1 cellular context compared by ENCODE assay signal in the genomic region with DNA sequence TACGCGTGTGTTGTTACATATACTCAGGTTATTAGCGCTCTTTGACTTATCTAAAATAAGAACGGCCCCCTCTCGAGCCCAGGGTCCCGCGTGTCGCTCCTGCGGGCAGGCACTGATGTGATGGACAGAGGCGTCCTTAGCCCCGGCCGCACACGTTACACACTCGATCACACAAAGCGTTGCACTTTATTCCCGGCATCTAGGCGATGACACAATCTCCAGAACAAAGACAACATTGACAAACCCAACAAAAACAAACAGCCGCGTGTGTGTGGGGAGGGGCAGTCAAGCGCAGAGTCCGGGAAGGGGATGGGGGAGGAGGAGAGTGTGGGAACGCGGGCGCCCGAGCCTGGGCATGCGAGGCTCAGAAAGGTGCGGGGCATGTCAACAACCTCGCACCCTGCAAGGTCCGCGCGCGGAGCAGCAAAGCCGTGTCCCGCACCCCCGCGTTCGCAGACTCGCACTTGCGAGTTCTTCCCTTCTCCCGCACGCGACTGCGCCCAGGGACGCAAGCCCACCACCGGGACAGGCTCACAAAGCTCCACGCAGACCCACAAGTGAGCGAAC.
TF ChIP-seq lines count a peak whose summit lies in the region.

No MANE protein-coding gene starts in this region.

TF ChIP-seq in HepG2, 621 proteins besides CTCF, POLR2A, EP300 and RAD21 (continues in another document):
- TF ChIP-seq GPN1 (CRISPR knock-in tag; IDR thresholded peaks at IDR 0.05; ENCODE audit: borderline replicate concordance) (no peak), STAG1 (CRISPR knock-in tag; IDR thresholded peaks at IDR 0.05) (0 out of 2 replicates have a peak, but pooled peaks have one; percentile 2), ARHGAP35 (CRISPR knock-in tag; IDR thresholded peaks at IDR 0.05; ENCODE audit: borderline replicate concordance) (0 out of 2 replicates have a peak, but pooled peaks have one; percentile 54), KLF15 (CRISPR knock-in tag; IDR thresholded peaks at IDR 0.05; ENCODE audit: borderline replicate concordance) (peak; percentile 84), KDM4B (CRISPR knock-in tag; IDR thresholded peaks at IDR 0.05) (peak; percentile 84; the same call in 1 of the 2 replicates), SMARCC2 (IDR thresholded peaks at IDR 0.05) (no peak), FOXO1 (CRISPR knock-in tag; IDR thresholded peaks at IDR 0.05) (peak; percentile 97), ZNF558 (CRISPR knock-in tag; IDR thresholded peaks at IDR 0.05; ENCODE audit: borderline replicate concordance) (no peak; the same call in 1 of the 2 replicates), ZFP37 (CRISPR knock-in tag; IDR thresholded peaks at IDR 0.05; ENCODE audit: borderline replicate concordance) (peak; percentile 61; the same call in 1 of the 2 replicates), ZNF709 (CRISPR knock-in tag; IDR thresholded peaks at IDR 0.05) (no peak; the same call in 1 of the 2 replicates), ZFP41 (CRISPR knock-in tag; IDR thresholded peaks at IDR 0.05; ENCODE audit: borderline replicate concordance) (no peak), ZBTB49 (CRISPR knock-in tag; IDR thresholded peaks at IDR 0.05; ENCODE audit: borderline replicate concordance) (peak; percentile 87; the same call in 1 of the 2 replicates), ZNF503 (CRISPR knock-in tag; IDR thresholded peaks at IDR 0.05) (peak; percentile 88), THAP11 (CRISPR knock-in tag; IDR thresholded peaks at IDR 0.05) (peak; percentile 64), SAP130 (CRISPR knock-in tag; IDR thresholded peaks at IDR 0.05; ENCODE audit: low read depth) (peak; percentile 98), IKZF1 (IDR thresholded peaks at IDR 0.05) (no peak), PTBP1 (IDR thresholded peaks at IDR 0.05; ENCODE audit: low read depth, low read length, poor library complexity, severe bottlenecking) (peak; percentile 72), ZNF816 (CRISPR knock-in tag; IDR thresholded peaks at IDR 0.05; ENCODE audit: borderline replicate concordance) (peak; percentile 48), ZNF672 (CRISPR knock-in tag; IDR thresholded peaks at IDR 0.05) (0 out of 2 replicates have a peak, but pooled peaks have one; percentile 64), CCDC6 (CRISPR knock-in tag; IDR thresholded peaks at IDR 0.05) (no peak), SNAPC2 (CRISPR knock-in tag; IDR thresholded peaks at IDR 0.05) (peak; percentile 28; the same call in 1 of the 2 replicates), CEBPB (IDR thresholded peaks at IDR 0.05; ENCODE audit: borderline replicate concordance, low read depth, low read length) (peak; percentile 98), MAZ (IDR thresholded peaks at IDR 0.05; ENCODE audit: borderline replicate concordance, low read depth, low read length) (peak; percentile 93), MAZ (CRISPR knock-in tag; IDR thresholded peaks at IDR 0.05; ENCODE audit: low read depth) (peak; percentile 74; the same call in 1 of the 2 replicates), MTERF4 (CRISPR knock-in tag; IDR thresholded peaks at IDR 0.05) (0 out of 2 replicates have a peak, but pooled peaks have one; percentile 46), PHF5A (CRISPR knock-in tag; IDR thresholded peaks at IDR 0.05; ENCODE audit: low read depth, unreplicated experiment) (no peak), ZNF333 (CRISPR knock-in tag; IDR thresholded peaks at IDR 0.05; ENCODE audit: borderline replicate concordance) (peak; percentile 80), NR2F6 (IDR thresholded peaks at IDR 0.05) (peak; percentile 87), NR2F6 (CRISPR knock-in tag; IDR thresholded peaks at IDR 0.05) (peak; percentile 93), POLR2G (IDR thresholded peaks at IDR 0.05; ENCODE audit: low read depth, low read length) (peak; percentile 94), GATAD1 (CRISPR knock-in tag; IDR thresholded peaks at IDR 0.05) (peak; percentile 75), ARID2 (CRISPR knock-in tag; IDR thresholded peaks at IDR 0.05; ENCODE audit: borderline replicate concordance) (peak; percentile 76; the same call in 1 of the 2 replicates), FOXA3 (CRISPR knock-in tag; IDR thresholded peaks at IDR 0.05) (peak; percentile 96), U2AF2 (IDR thresholded peaks at IDR 0.05; ENCODE audit: low read depth, low read length) (0 out of 2 replicates have a peak, but pooled peaks have one; percentile 22)
- TF ChIP-seq, protein P1, sequence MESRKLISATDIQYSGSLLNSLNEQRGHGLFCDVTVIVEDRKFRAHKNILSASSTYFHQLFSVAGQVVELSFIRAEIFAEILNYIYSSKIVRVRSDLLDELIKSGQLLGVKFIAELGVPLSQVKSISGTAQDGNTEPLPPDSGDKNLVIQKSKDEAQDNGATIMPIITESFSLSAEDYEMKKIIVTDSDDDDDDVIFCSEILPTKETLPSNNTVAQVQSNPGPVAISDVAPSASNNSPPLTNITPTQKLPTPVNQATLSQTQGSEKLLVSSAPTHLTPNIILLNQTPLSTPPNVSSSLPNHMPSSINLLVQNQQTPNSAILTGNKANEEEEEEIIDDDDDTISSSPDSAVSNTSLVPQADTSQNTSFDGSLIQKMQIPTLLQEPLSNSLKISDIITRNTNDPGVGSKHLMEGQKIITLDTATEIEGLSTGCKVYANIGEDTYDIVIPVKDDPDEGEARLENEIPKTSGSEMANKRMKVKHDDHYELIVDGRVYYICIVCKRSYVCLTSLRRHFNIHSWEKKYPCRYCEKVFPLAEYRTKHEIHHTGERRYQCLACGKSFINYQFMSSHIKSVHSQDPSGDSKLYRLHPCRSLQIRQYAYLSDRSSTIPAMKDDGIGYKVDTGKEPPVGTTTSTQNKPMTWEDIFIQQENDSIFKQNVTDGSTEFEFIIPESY (CRISPR knock-in tag; IDR thresholded peaks at IDR 0.05), result peak; percentile 79
- TF ChIP-seq, protein P2, sequence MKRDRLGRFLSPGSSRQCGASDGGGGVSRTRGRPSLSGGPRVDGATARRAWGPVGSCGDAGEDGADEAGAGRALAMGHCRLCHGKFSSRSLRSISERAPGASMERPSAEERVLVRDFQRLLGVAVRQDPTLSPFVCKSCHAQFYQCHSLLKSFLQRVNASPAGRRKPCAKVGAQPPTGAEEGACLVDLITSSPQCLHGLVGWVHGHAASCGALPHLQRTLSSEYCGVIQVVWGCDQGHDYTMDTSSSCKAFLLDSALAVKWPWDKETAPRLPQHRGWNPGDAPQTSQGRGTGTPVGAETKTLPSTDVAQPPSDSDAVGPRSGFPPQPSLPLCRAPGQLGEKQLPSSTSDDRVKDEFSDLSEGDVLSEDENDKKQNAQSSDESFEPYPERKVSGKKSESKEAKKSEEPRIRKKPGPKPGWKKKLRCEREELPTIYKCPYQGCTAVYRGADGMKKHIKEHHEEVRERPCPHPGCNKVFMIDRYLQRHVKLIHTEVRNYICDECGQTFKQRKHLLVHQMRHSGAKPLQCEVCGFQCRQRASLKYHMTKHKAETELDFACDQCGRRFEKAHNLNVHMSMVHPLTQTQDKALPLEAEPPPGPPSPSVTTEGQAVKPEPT (CRISPR knock-in tag; IDR thresholded peaks at IDR 0.05; ENCODE audit: low read depth), result peak; percentile 93; the same call in 1 of the 2 replicates
- TF ChIP-seq, protein P3, sequence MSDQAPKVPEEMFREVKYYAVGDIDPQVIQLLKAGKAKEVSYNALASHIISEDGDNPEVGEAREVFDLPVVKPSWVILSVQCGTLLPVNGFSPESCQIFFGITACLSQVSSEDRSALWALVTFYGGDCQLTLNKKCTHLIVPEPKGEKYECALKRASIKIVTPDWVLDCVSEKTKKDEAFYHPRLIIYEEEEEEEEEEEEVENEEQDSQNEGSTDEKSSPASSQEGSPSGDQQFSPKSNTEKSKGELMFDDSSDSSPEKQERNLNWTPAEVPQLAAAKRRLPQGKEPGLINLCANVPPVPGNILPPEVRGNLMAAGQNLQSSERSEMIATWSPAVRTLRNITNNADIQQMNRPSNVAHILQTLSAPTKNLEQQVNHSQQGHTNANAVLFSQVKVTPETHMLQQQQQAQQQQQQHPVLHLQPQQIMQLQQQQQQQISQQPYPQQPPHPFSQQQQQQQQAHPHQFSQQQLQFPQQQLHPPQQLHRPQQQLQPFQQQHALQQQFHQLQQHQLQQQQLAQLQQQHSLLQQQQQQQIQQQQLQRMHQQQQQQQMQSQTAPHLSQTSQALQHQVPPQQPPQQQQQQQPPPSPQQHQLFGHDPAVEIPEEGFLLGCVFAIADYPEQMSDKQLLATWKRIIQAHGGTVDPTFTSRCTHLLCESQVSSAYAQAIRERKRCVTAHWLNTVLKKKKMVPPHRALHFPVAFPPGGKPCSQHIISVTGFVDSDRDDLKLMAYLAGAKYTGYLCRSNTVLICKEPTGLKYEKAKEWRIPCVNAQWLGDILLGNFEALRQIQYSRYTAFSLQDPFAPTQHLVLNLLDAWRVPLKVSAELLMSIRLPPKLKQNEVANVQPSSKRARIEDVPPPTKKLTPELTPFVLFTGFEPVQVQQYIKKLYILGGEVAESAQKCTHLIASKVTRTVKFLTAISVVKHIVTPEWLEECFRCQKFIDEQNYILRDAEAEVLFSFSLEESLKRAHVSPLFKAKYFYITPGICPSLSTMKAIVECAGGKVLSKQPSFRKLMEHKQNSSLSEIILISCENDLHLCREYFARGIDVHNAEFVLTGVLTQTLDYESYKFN (CRISPR knock-in tag; conservative IDR thresholded peaks at IDR 0.05), result peak; percentile 94
- TF ChIP-seq, protein P4, sequence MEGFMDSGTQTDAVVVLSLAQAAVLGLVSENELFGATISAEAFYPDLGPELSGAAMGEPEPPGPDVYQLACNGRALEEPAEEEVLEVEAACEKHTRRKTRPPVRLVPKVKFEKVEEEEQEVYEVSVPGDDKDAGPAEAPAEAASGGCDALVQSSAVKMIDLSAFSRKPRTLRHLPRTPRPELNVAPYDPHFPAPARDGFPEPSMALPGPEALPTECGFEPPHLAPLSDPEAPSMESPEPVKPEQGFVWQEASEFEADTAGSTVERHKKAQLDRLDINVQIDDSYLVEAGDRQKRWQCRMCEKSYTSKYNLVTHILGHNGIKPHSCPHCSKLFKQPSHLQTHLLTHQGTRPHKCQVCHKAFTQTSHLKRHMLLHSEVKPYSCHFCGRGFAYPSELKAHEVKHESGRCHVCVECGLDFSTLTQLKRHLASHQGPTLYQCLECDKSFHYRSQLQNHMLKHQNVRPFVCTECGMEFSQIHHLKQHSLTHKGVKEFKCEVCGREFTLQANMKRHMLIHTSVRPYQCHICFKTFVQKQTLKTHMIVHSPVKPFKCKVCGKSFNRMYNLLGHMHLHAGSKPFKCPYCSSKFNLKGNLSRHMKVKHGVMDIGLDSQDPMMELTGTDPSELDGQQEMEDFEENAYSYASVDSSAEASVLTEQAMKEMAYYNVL (CRISPR knock-in tag; IDR thresholded peaks at IDR 0.05; ENCODE audit: borderline replicate concordance), result no peak
- TF ChIP-seq, protein P5, sequence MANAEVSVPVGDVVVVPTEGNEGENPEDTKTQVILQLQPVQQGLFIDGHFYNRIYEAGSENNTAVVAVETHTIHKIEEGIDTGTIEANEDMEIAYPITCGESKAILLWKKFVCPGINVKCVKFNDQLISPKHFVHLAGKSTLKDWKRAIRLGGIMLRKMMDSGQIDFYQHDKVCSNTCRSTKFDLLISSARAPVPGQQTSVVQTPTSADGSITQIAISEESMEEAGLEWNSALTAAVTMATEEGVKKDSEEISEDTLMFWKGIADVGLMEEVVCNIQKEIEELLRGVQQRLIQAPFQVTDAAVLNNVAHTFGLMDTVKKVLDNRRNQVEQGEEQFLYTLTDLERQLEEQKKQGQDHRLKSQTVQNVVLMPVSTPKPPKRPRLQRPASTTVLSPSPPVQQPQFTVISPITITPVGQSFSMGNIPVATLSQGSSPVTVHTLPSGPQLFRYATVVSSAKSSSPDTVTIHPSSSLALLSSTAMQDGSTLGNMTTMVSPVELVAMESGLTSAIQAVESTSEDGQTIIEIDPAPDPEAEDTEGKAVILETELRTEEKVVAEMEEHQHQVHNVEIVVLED (CRISPR knock-in tag; IDR thresholded peaks at IDR 0.05; ENCODE audit: borderline replicate concordance), result peak; percentile 46; the same call in 1 of the 2 replicates
- TF ChIP-seq, protein P6, sequence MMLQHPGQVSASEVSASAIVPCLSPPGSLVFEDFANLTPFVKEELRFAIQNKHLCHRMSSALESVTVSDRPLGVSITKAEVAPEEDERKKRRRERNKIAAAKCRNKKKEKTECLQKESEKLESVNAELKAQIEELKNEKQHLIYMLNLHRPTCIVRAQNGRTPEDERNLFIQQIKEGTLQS (CRISPR knock-in tag; IDR thresholded peaks at IDR 0.05), result peak; percentile 92
